1 cellular context compared by ENCODE assay signal in genomic region chr2:27721335-27721734, GRCh38.
A peak's percentile ranks its signal among the peaks of the same experiment; 100 is the strongest.
TF ChIP-seq lines count a peak whose summit lies in the region.

No MANE protein-coding gene starts in this region.

TF ChIP-seq in SK-N-SH, 30 proteins besides CTCF, POLR2A, EP300 and RAD21:
- no peak for TF ChIP-seq CHD2 (IDR thresholded peaks at IDR 0.05; ENCODE audit: low read length, partially characterized antibody)
- TF ChIP-seq JUND (IDR thresholded peaks at IDR 0.05), result 0 out of 2 replicates have a peak, but pooled peaks have one; percentile 19
- no peak for TF ChIP-seq POLR2AphosphoS5 (IDR thresholded peaks at IDR 0.05; ENCODE audit: low read depth, low read length)
- TF ChIP-seq FOXM1 (IDR thresholded peaks at IDR 0.05; ENCODE audit: low read depth), result no peak
- peak; percentile 16; the same call in 1 of the 2 replicates for TF ChIP-seq TCF12 (IDR thresholded peaks at IDR 0.05)
TF ChIP-seq in SK-N-SH: peak in this region for 2.
